ENCODE assay signal across 1 cellular context in genomic region chr9:137672907-137673791, GRCh38.
TF ChIP-seq lines count a peak whose summit lies in the region.

No MANE protein-coding gene starts in this region.

TF ChIP-seq in GM12878, 131 proteins besides CTCF, POLR2A, EP300 and RAD21 (continued from another document):
- no peak for TF ChIP-seq BCL3 (IDR thresholded peaks at IDR 0.05; ENCODE audit: borderline replicate concordance, insufficient read depth, low read depth, low read length, poor library complexity, severe bottlenecking)
- no peak for TF ChIP-seq CBX3 (IDR thresholded peaks at IDR 0.05; ENCODE audit: borderline replicate concordance, low read depth)
- TF ChIP-seq ETV6 (conservative IDR thresholded peaks at IDR 0.05 in 1 of 2, IDR thresholded peaks at IDR 0.05 in 1 of 2; ENCODE audit: borderline replicate concordance in 1 of 2, low read depth in 1 of 2) = no peak
- no peak for TF ChIP-seq PRDM15 (CRISPR knock-in tag; IDR thresholded peaks at IDR 0.05)
- no peak for TF ChIP-seq CHD2 (IDR thresholded peaks at IDR 0.05; ENCODE audit: borderline replicate concordance, low read depth, low read length)
